Comparison of ENCODE assay signal across 1 cellular context in the genomic region with DNA sequence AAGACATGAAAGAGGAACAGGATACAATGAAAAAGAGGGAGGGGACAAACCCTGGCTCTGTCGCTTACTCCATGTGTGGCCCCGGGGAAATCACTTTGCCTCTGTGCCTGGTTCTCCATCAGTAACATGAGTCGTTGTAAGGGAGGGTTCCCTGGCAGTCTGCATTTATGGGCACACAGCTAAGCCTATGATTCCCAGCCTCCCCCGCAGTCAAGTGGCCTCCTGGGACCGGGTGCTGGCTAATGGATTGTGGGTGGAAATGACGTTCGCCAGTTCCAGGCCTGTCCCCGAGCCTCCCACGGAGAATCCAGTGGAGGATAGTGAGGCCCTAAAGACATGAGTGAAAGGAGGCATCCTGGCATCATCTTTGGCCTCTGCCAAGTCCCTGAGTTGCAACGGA.
A peak's percentile ranks its signal among the peaks of the same experiment; 100 is the strongest.
TF ChIP-seq lines count a peak whose summit lies in the region.

No MANE protein-coding gene starts in this region.

TF ChIP-seq in HEK293, 187 proteins besides CTCF, POLR2A, EP300 and RAD21 (continued from another document and continues in another):
- no peak for TF ChIP-seq ZSCAN4 (tag by site-specific recombination; IDR thresholded peaks at IDR 0.05)
- TF ChIP-seq PATZ1 (tag by site-specific recombination; IDR thresholded peaks at IDR 0.05): peak; percentile 43; the same call in 1 of the 2 replicates
- TF ChIP-seq ZNF391 (tag by site-specific recombination; IDR thresholded peaks at IDR 0.05; ENCODE audit: borderline replicate concordance, low read depth): no peak
- no peak for TF ChIP-seq PRDM1 (tag by site-specific recombination; IDR thresholded peaks at IDR 0.05)
- no peak for TF ChIP-seq ZNF157 (tag by site-specific recombination; IDR thresholded peaks at IDR 0.05)
- no peak for TF ChIP-seq ZNF26 (tag by site-specific recombination; IDR thresholded peaks at IDR 0.05)
- TF ChIP-seq PRDM2 (tag by site-specific recombination; IDR thresholded peaks at IDR 0.05; ENCODE audit: borderline replicate concordance): no peak
- no peak for TF ChIP-seq ZNF600 (tag by site-specific recombination; IDR thresholded peaks at IDR 0.05)
- TF ChIP-seq GLI4 (tag by site-specific recombination; IDR thresholded peaks at IDR 0.05): no peak
- no peak for TF ChIP-seq ZNF248 (tag by site-specific recombination; IDR thresholded peaks at IDR 0.05)
- no peak for TF ChIP-seq ZNF610 (tag by site-specific recombination; IDR thresholded peaks at IDR 0.05; ENCODE audit: borderline replicate concordance)
- peak; percentile 82 for TF ChIP-seq KLF16 (tag by site-specific recombination; IDR thresholded peaks at IDR 0.05)
- peak; percentile 85 for TF ChIP-seq ZNF423 (tag by site-specific recombination; IDR thresholded peaks at IDR 0.05)
- no peak for TF ChIP-seq MYNN (tag by site-specific recombination; IDR thresholded peaks at IDR 0.05; ENCODE audit: borderline replicate concordance)
- TF ChIP-seq ZNF791 (tag by site-specific recombination; IDR thresholded peaks at IDR 0.05): 0 out of 2 replicates have a peak, but pooled peaks have one; percentile 6
- no peak for TF ChIP-seq TRIM28 (IDR thresholded peaks at IDR 0.05; ENCODE audit: borderline replicate concordance, low read length)
- peak; percentile 95 for TF ChIP-seq EGR2 (tag by site-specific recombination; IDR thresholded peaks at IDR 0.05; ENCODE audit: low read depth)
- TF ChIP-seq, protein P1, sequence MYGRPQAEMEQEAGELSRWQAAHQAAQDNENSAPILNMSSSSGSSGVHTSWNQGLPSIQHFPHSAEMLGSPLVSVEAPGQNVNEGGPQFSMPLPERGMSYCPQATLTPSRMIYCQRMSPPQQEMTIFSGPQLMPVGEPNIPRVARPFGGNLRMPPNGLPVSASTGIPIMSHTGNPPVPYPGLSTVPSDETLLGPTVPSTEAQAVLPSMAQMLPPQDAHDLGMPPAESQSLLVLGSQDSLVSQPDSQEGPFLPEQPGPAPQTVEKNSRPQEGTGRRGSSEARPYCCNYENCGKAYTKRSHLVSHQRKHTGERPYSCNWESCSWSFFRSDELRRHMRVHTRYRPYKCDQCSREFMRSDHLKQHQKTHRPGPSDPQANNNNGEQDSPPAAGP (tag by site-specific recombination; IDR thresholded peaks at IDR 0.05): peak; percentile 85
- no peak for TF ChIP-seq ZNF148 (tag by site-specific recombination; IDR thresholded peaks at IDR 0.05; ENCODE audit: borderline replicate concordance)
- TF ChIP-seq, protein P2, sequence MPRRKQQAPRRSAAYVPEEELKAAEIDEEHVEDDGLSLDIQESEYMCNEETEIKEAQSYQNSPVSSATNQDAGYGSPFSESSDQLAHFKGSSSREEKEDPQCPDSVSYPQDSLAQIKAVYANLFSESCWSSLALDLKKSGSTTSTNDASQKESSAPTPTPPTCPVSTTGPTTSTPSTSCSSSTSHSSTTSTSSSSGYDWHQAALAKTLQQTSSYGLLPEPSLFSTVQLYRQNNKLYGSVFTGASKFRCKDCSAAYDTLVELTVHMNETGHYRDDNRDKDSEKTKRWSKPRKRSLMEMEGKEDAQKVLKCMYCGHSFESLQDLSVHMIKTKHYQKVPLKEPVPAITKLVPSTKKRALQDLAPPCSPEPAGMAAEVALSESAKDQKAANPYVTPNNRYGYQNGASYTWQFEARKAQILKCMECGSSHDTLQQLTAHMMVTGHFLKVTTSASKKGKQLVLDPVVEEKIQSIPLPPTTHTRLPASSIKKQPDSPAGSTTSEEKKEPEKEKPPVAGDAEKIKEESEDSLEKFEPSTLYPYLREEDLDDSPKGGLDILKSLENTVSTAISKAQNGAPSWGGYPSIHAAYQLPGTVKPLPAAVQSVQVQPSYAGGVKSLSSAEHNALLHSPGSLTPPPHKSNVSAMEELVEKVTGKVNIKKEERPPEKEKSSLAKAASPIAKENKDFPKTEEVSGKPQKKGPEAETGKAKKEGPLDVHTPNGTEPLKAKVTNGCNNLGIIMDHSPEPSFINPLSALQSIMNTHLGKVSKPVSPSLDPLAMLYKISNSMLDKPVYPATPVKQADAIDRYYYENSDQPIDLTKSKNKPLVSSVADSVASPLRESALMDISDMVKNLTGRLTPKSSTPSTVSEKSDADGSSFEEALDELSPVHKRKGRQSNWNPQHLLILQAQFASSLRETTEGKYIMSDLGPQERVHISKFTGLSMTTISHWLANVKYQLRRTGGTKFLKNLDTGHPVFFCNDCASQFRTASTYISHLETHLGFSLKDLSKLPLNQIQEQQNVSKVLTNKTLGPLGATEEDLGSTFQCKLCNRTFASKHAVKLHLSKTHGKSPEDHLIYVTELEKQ (tag by site-specific recombination; IDR thresholded peaks at IDR 0.05; ENCODE audit: borderline replicate concordance): no peak
- no peak for TF ChIP-seq GLI2 (tag by site-specific recombination; IDR thresholded peaks at IDR 0.05; ENCODE audit: borderline replicate concordance, low read depth)
- peak; percentile 37; the same call in 1 of the 2 replicates for TF ChIP-seq ZEB2 (tag by site-specific recombination; IDR thresholded peaks at IDR 0.05)
- no peak for TF ChIP-seq ZNF10 (tag by site-specific recombination; IDR thresholded peaks at IDR 0.05)
- no peak for TF ChIP-seq ZNF211 (tag by site-specific recombination; IDR thresholded peaks at IDR 0.05; ENCODE audit: low read depth)
- no peak for TF ChIP-seq ZNF768 (tag by site-specific recombination; IDR thresholded peaks at IDR 0.05)
- peak; percentile 54 for TF ChIP-seq ZBTB20 (tag by site-specific recombination; IDR thresholded peaks at IDR 0.05)
- no peak for TF ChIP-seq ZNF138 (tag by site-specific recombination; IDR thresholded peaks at IDR 0.05; ENCODE audit: borderline replicate concordance)
- TF ChIP-seq SCRT1 (tag by site-specific recombination; IDR thresholded peaks at IDR 0.05; ENCODE audit: borderline replicate concordance): no peak
- no peak for TF ChIP-seq ZNF660 (tag by site-specific recombination; IDR thresholded peaks at IDR 0.05)
- no peak for TF ChIP-seq ZNF624 (tag by site-specific recombination; IDR thresholded peaks at IDR 0.05)
- TF ChIP-seq ZNF654 (tag by site-specific recombination; IDR thresholded peaks at IDR 0.05; ENCODE audit: low read depth): no peak
- no peak for TF ChIP-seq ZNF510 (tag by site-specific recombination; IDR thresholded peaks at IDR 0.05; ENCODE audit: insufficient replicate concordance)
- no peak for TF ChIP-seq MEIS1 (CRISPR knock-in tag; IDR thresholded peaks at IDR 0.05; ENCODE audit: borderline replicate concordance)
- TF ChIP-seq PBX3 (CRISPR knock-in tag; IDR thresholded peaks at IDR 0.05): no peak
- TF ChIP-seq ZSCAN16 (tag by site-specific recombination; IDR thresholded peaks at IDR 0.05): no peak
- no peak for TF ChIP-seq ZSCAN30 (tag by site-specific recombination; IDR thresholded peaks at IDR 0.05)
